1 cellular context compared by ENCODE assay signal in the genomic region with DNA sequence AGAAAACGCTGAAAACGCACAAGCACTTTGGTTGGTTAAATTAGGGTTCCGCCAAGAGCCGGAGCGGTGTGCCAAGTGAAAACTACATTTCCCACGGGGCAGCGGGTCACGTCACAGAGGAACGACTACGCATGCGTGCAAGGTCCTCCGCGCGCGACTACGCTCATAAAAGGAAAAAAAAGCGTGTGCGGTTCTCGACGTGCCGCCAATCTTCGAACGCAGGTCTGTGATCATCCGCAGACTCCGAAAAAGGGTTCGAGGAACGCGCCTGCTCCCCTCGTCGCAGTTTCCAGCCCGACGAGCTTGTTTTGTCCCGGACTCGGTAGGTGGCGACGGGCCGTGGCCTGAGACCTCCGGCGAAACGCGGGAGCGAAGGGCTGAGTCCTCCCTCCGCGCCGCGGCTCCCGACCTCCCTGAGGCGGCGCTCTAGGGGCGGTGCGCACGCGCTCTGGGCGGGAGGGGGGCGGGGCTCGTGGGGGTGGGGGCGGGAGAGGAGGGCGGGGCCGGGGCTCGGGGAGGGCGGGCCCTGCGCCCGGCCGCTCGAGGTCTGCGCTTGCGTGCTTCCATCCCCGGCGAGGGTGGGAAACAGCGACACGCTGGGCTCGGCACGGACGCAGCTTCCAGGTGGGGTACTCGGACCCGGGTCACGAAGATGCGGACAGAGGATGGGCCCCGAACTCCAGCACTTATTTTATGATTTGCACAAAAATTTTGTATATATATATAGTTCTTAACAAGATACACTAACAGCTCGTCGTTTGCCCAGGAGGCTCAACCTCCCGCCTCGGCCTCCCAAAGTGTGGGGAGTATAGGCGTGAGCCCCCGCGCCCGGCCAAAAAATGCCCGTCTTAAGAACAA.
TF ChIP-seq lines count a peak whose summit lies in the region.

Gene SGF29 (plus strand): TSS at position 145 of the 858 bp plus-strand sequence. CDS start 27,150 bp downstream, outside the sequence.

TF ChIP-seq in HepG2, 621 proteins besides CTCF, POLR2A, EP300 and RAD21 (continued from another document and continues in another):
- TF ChIP-seq CSRNP1 (CRISPR knock-in tag; IDR thresholded peaks at IDR 0.05) (peak; percentile 69; the same call in 1 of the 2 replicates), TOPORS (CRISPR knock-in tag; IDR thresholded peaks at IDR 0.05) (peak; percentile 80; the same call in 1 of the 2 replicates), CBX5 (CRISPR knock-in tag; IDR thresholded peaks at IDR 0.05; ENCODE audit: borderline replicate concordance) (peak; percentile 95), ZNF251 (CRISPR knock-in tag; IDR thresholded peaks at IDR 0.05) (peak; percentile 91), ZBTB7A (CRISPR knock-in tag; IDR thresholded peaks at IDR 0.05) (peak; percentile 94), RERE (CRISPR knock-in tag; IDR thresholded peaks at IDR 0.05; ENCODE audit: low read depth) (peak; percentile 60; the same call in 1 of the 2 replicates), KLF11 (CRISPR knock-in tag; IDR thresholded peaks at IDR 0.05) (peak; percentile 96), ZNF350 (CRISPR knock-in tag; IDR thresholded peaks at IDR 0.05; ENCODE audit: borderline replicate concordance, low read depth) (peak; percentile 96), ZNF589 (CRISPR knock-in tag; conservative IDR thresholded peaks at IDR 0.05) (no peak), ZIK1 (CRISPR knock-in tag; IDR thresholded peaks at IDR 0.05; ENCODE audit: borderline replicate concordance, low read depth) (peak; percentile 64; the same call in 1 of the 2 replicates), SPEN (CRISPR knock-in tag; IDR thresholded peaks at IDR 0.05; ENCODE audit: low read depth) (peak; percentile 95), PAXIP1 (CRISPR knock-in tag; conservative IDR thresholded peaks at IDR 0.05) (peak; percentile 60; the same call in 1 of the 2 replicates), NCOA2 (CRISPR knock-in tag; IDR thresholded peaks at IDR 0.05) (peak; percentile 70), ZNF629 (CRISPR knock-in tag; conservative IDR thresholded peaks at IDR 0.05) (0 out of 2 replicates have a peak, but pooled peaks have one; percentile 34), ZMYM2 (CRISPR knock-in tag; IDR thresholded peaks at IDR 0.05) (peak; percentile 85), ATF7 (IDR thresholded peaks at IDR 0.05) (no peak), ATF7 (CRISPR knock-in tag; IDR thresholded peaks at IDR 0.05) (peak; percentile 88), PCBP2 (optimal IDR thresholded peaks at IDR 0.05; ENCODE audit: low read depth, low read length, poor library complexity, severe bottlenecking) (no peak), PPARG (CRISPR knock-in tag; conservative IDR thresholded peaks at IDR 0.05) (peak; percentile 71), ZNF253 (CRISPR knock-in tag; IDR thresholded peaks at IDR 0.05; ENCODE audit: borderline replicate concordance) (peak; percentile 93; the same call in 1 of the 2 replicates)
- TF ChIP-seq, protein P1, sequence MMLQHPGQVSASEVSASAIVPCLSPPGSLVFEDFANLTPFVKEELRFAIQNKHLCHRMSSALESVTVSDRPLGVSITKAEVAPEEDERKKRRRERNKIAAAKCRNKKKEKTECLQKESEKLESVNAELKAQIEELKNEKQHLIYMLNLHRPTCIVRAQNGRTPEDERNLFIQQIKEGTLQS (CRISPR knock-in tag; IDR thresholded peaks at IDR 0.05), result peak; percentile 74
- TF ChIP-seq, protein P2, sequence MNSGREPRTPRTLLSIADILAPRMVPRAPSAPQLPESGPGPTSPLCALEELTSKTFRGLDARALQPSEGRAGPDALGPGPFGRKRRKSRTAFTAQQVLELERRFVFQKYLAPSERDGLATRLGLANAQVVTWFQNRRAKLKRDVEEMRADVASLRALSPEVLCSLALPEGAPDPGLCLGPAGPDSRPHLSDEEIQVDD (CRISPR knock-in tag; IDR thresholded peaks at IDR 0.05; ENCODE audit: borderline replicate concordance), result peak; percentile 91; the same call in 1 of the 2 replicates
- TF ChIP-seq, protein P3, sequence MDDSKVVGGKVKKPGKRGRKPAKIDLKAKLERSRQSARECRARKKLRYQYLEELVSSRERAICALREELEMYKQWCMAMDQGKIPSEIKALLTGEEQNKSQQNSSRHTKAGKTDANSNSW (CRISPR knock-in tag; IDR thresholded peaks at IDR 0.05; ENCODE audit: borderline replicate concordance), result peak; percentile 66; the same call in 1 of the 2 replicates
- TF ChIP-seq, protein P4, sequence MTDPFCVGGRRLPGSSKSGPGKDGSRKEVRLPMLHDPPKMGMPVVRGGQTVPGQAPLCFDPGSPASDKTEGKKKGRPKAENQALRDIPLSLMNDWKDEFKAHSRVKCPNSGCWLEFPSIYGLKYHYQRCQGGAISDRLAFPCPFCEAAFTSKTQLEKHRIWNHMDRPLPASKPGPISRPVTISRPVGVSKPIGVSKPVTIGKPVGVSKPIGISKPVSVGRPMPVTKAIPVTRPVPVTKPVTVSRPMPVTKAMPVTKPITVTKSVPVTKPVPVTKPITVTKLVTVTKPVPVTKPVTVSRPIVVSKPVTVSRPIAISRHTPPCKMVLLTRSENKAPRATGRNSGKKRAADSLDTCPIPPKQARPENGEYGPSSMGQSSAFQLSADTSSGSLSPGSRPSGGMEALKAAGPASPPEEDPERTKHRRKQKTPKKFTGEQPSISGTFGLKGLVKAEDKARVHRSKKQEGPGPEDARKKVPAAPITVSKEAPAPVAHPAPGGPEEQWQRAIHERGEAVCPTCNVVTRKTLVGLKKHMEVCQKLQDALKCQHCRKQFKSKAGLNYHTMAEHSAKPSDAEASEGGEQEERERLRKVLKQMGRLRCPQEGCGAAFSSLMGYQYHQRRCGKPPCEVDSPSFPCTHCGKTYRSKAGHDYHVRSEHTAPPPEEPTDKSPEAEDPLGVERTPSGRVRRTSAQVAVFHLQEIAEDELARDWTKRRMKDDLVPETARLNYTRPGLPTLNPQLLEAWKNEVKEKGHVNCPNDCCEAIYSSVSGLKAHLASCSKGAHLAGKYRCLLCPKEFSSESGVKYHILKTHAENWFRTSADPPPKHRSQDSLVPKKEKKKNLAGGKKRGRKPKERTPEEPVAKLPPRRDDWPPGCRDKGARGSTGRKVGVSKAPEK (CRISPR knock-in tag; IDR thresholded peaks at IDR 0.05; ENCODE audit: borderline replicate concordance), result peak; percentile 65; the same call in 1 of the 2 replicates
- TF ChIP-seq, protein P5, sequence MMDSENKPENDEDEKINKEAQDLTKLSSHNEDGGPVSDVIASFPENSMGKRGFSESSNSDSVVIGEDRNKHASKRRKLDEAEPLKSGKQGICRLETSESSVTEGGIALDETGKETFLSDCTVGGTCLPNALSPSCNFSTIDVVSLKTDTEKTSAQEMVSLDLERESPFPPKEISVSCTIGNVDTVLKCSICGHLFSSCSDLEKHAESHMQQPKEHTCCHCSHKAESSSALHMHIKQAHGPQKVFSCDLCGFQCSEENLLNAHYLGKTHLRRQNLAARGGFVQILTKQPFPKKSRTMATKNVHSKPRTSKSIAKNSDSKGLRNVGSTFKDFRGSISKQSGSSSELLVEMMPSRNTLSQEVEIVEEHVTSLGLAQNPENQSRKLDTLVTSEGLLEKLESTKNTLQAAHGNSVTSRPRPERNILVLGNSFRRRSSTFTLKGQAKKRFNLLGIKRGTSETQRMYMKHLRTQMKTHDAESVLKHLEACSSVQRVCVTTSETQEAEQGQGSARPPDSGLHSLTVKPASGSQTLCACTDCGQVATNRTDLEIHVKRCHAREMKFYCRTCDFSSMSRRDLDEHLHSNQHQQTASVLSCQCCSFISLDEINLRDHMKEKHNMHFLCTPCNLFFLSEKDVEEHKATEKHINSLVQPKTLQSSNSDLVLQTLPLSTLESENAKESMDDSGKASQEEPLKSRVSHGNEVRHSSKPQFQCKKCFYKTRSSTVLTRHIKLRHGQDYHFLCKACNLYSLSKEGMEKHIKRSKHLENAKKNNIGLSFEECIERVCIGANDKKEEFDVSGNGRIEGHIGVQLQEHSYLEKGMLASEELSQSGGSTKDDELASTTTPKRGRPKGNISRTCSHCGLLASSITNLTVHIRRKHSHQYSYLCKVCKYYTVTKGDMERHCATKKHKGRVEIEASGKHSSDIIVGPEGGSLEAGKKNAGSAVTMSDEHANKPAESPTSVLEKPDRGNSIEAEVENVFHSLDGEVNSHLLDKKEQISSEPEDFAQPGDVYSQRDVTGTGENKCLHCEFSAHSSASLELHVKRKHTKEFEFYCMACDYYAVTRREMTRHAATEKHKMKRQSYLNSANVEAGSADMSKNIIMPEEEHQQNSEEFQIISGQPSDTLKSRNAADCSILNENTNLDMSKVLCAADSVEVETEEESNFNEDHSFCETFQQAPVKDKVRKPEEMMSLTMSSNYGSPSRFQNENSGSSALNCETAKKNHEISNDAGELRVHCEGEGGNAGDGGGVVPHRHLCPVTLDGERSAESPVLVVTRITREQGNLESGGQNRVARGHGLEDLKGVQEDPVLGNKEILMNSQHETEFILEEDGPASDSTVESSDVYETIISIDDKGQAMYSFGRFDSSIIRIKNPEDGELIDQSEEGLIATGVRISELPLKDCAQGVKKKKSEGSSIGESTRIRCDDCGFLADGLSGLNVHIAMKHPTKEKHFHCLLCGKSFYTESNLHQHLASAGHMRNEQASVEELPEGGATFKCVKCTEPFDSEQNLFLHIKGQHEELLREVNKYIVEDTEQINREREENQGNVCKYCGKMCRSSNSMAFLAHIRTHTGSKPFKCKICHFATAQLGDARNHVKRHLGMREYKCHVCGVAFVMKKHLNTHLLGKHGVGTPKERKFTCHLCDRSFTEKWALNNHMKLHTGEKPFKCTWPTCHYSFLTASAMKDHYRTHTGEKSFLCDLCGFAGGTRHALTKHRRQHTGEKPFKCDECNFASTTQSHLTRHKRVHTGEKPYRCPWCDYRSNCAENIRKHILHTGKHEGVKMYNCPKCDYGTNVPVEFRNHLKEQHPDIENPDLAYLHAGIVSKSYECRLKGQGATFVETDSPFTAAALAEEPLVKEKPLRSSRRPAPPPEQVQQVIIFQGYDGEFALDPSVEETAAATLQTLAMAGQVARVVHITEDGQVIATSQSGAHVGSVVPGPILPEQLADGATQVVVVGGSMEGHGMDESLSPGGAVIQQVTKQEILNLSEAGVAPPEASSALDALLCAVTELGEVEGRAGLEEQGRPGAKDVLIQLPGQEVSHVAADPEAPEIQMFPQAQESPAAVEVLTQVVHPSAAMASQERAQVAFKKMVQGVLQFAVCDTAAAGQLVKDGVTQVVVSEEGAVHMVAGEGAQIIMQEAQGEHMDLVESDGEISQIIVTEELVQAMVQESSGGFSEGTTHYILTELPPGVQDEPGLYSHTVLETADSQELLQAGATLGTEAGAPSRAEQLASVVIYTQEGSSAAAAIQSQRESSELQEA (CRISPR knock-in tag; IDR thresholded peaks at IDR 0.05; ENCODE audit: not compliant biosample characterization), result peak; percentile 84
